Comparison of ENCODE assay signal across 11 cellular contexts in the genomic region with DNA sequence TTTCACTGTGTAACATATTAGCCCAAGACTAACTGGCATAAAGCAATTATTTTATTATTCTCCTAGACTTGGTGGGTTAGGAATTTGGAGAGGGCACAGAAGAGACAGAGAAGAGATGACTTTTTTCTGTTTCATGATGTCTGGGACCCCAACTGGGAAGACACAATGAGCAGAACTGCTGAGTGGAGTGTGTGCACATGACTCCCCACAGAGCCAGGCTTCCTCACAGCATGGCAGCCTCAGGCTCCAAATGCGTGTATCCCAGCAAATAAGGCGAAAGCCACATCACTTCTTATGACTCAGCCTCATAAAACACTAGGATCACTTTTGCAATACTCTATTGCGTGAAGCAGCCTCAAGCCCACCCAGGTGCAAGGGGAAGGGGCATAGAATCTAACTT.
"Had no signal": no experiment of that assay in that cellular context is flagged by ENCODE, and none has a peak within 500 bp of the region (broad histone marks: within the 10 kb centered on the region; RNA-seq: fewer than 3 reads in every experiment).

No MANE protein-coding gene starts in this region.

- H3K4me3 ChIP-seq: adrenal gland, dorsolateral prefrontal cortex, left ventricle myocardium inferior had no signal

- H3K27me3 ChIP-seq: adrenal gland, dorsolateral prefrontal cortex had no signal

- H3K4me1 ChIP-seq: adrenal gland, left ventricle myocardium inferior had no signal

- H3K27ac ChIP-seq: adrenal gland, dorsolateral prefrontal cortex, left ventricle myocardium inferior, VCaP had no signal

- H3K36me3 ChIP-seq: adrenal gland, left ventricle myocardium inferior had no signal

- H3K9me3 ChIP-seq: adrenal gland, left ventricle myocardium inferior had no signal

- DNase-seq: activated CD4-positive, alpha-beta T cell treated with anti-CD3 and anti-CD28 coated beads, Interleukin-2, amount 50 U/mL, for 48 hours; activated naive CD4-positive, alpha-beta T cell treated with anti-CD3 and anti-CD28 coated beads, Interleukin-2, amount 50 U/mL, for 16 hours; activated T-cell treated with anti-CD3 and anti-CD28 coated beads, Interleukin-2, amount 50 U/mL, for 24 hours; adrenal gland; dorsolateral prefrontal cortex; kidney; left ventricle myocardium inferior; mesenchymal stem cell; occipital lobe; T1000 had no signal
